Comparison of ENCODE assay signal across 28 cellular contexts in genomic region chr14:96844857-96845570, GRCh38. TPM values are rescaled to one million over a fixed set of nuclear protein-coding genes. Genes with fewer than 3 reads are reported as not detected.
DNase-seq lines count a peak whose midpoint lies in the region; ATAC-seq, FAIRE-seq and TF ChIP-seq lines count a peak whose summit lies in the region.
"Had no signal": no experiment of that assay in that cellular context is flagged by ENCODE, and none has a peak within 500 bp of the region (broad histone marks: within the 10 kb centered on the region; RNA-seq: fewer than 3 reads in every experiment).

No MANE protein-coding gene starts in this region.

- peak; percentile 40 to 47 for DNase-seq in NOMO-1 (lab: John Stamatoyannopoulos, UW; ENCODE audit: unreplicated experiment in 2 of 2)
- DNase-seq in GM12878 (ENCODE audit: low read depth, low spot score), result no peak
- no peak for DNase-seq in SW 1271 (lab: John Stamatoyannopoulos, UW)
- no peak for DNase-seq in activated T-helper 1 cell treated with anti-CD3 and anti-CD28 coated beads, Interleukin-12 subunit alpha, Interleukin-12 subunit beta, Interleukin-2, Interleukin-4 antibody, amounts not matched to agents 30 ng/mL and 10 ng/mL and 1 ng/mL, durations not matched to agents 14 hours and 24 hours and 36 hours (ENCODE audit: low spot score)
- DNase-seq: 8988T; CD4-positive, alpha-beta memory T cell; DMS153; GDM1; GM23248; MM.1S; NCI-H187; NCI-H2107; NCI-H2227 treated with DMSO at 0.1 percent for 48 hours; NCI-H510A treated with DMSO at 0.1 percent for 48 hours; NCI-H774; Right ventricle myocardium superior; SK-N-SH; T-cell had no signal

- TF ChIP-seq CTCF in GM12878 (IDR thresholded peaks at IDR 0.05 in 2 of 3, conservative IDR thresholded peaks at IDR 0.05 in 1 of 3; ENCODE audit: control insufficient read depth in 2 of 3, extremely low read depth in 1 of 3, insufficient read depth in 1 of 3, low read depth in 3 of 3, low read length in 3 of 3), result no peak

- H3K36me3 ChIP-seq in GM12878 (ENCODE audit: control insufficient read depth in 2 of 2, insufficient read depth in 2 of 2, low read length in 1 of 2), result peaks cover 6 to 14% of the 10 kb centered on the region in 2 experiments; a peak in 3 of 4 replicates

- no peak overlapping the region for H3K27ac ChIP-seq in GM12878 (ENCODE audit: control insufficient read depth, insufficient read depth)
- H3K27ac ChIP-seq: BLaER1, GM23248, HL-60 had no signal

- SMC1A ChIA-PET in GM12878 (lab: Charles Lee; ENCODE audit: uncharacterized antibody, unreplicated experiment), result interaction anchor here (0.9 kb wide), 1 partner anchor 27 kb away, joined by 4 read pairs; no protein-coding TSS in a partner anchor

- TF ChIP-seq POLR2A in GM12878 (IDR thresholded peaks at IDR 0.05; ENCODE audit: low read depth, low read length), result no peak

- BruUV-seq in GM12878 (replicated peaks; lab: Mats Ljungman, UMichigan), result no TSS peak

- no peaks in the 10 kb centered on the region for H3K9me3 Mint-ChIP-seq in activated T-helper 1 cell treated with anti-CD3 and anti-CD28 coated beads, Interleukin-12 subunit alpha, Interleukin-12 subunit beta, Interleukin-2, Interleukin-4 antibody, amounts not matched to agents 30 ng/mL and 10 ng/mL and 1 ng/mL, durations not matched to agents 14 hours and 24 hours and 36 hours
- H3K9me3 Mint-ChIP-seq: CD4-positive, alpha-beta memory T cell; IgD-negative memory B cell; T-cell had no signal

- H3K4me2 ChIP-seq in GM12878 (ENCODE audit: control insufficient read depth, insufficient read depth), result no peak overlapping the region
- H3K4me2 ChIP-seq: BLaER1, SK-N-SH had no signal

- TF ChIP-seq RAD21 in GM12878 (IDR thresholded peaks at IDR 0.05; ENCODE audit: insufficient read depth, low read depth, low read length), result no peak

- H3K4me3 ChIP-seq in GM12878, result no peak overlapping the region
- H3K4me3 ChIP-seq: BLaER1, GM23248, HAP-1 had no signal

- intact Hi-C loops in GM12878 (cut with micrococcal nuclease; ENCODE audit: unreplicated experiment), result no loop called here
- intact Hi-C loops in activated T-helper 1 cell treated with anti-CD3 and anti-CD28 coated beads, Interleukin-12 subunit alpha, Interleukin-12 subunit beta, Interleukin-2, Interleukin-4 antibody, amounts not matched to agents 30 ng/mL and 10 ng/mL and 1 ng/mL, durations not matched to agents 14 hours and 24 hours and 36 hours (cut with micrococcal nuclease), result no loop called here

- H3K4me3 Mint-ChIP-seq in activated T-helper 1 cell treated with anti-CD3 and anti-CD28 coated beads, Interleukin-12 subunit alpha, Interleukin-12 subunit beta, Interleukin-2, Interleukin-4 antibody, amounts not matched to agents 30 ng/mL and 10 ng/mL and 1 ng/mL, durations not matched to agents 14 hours and 24 hours and 36 hours, result no peak overlapping the region
- H3K4me3 Mint-ChIP-seq: CD4-positive, alpha-beta memory T cell; IgD-negative memory B cell; T-cell had no signal

- H3K27ac Mint-ChIP-seq in activated T-helper 1 cell treated with anti-CD3 and anti-CD28 coated beads, Interleukin-12 subunit alpha, Interleukin-12 subunit beta, Interleukin-2, Interleukin-4 antibody, amounts not matched to agents 30 ng/mL and 10 ng/mL and 1 ng/mL, durations not matched to agents 14 hours and 24 hours and 36 hours, result no peak overlapping the region
- H3K27ac Mint-ChIP-seq: IgD-negative memory B cell, T-cell had no signal

- FAIRE-seq in A204.1 (lab: Jason Lieb, UNC) (peak; percentile 41), GM12878 (lab: Jason Lieb, UNC) (no peak)
- FAIRE-seq: GM18507, RCC 7860 had no signal

- no peaks in the 10 kb centered on the region for H4K20me1 ChIP-seq in GM12878 (ENCODE audit: control insufficient read depth, insufficient read depth)
- H4K20me1 ChIP-seq: BLaER1 had no signal

- ATAC-seq in HG02885 (IDR thresholded peaks at IDR 0.05; ENCODE audit: poor library complexity, unreplicated experiment) (peak; percentile 39), GM12878 (no peak), GM21381 (IDR thresholded peaks at IDR 0.05; ENCODE audit: unreplicated experiment) (no peak), GM18861 (IDR thresholded peaks at IDR 0.05; ENCODE audit: unreplicated experiment) (no peak)
- ATAC-seq: T-cell had no signal

- CTCF ChIA-PET in GM12878 (lab: Yijun Ruan, JAX), result interaction anchor here (0.6 to 1.8 kb wide), 4 partner anchors 16 to 83 kb away, joined by 3 to 4 read pairs (median 4); no protein-coding TSS in a partner anchor

- POLR2A ChIA-PET in GM12878 (lab: Charles Lee), result interaction anchor here (1.0 kb wide), 1 partner anchor 44 kb away, joined by 3 read pairs; no protein-coding TSS in a partner anchor

- no peaks in the 10 kb centered on the region for H3K27me3 ChIP-seq in GM12878 (replicated peaks in 1 of 2; ENCODE audit: control insufficient read depth in 2 of 2, insufficient read depth in 2 of 2, low read length in 1 of 2)
- H3K27me3 ChIP-seq: BLaER1 had no signal

- RAD21 ChIA-PET in GM12878 (lab: Charles Lee; ENCODE audit: unreplicated experiment), result interaction anchor here (1.0 kb wide), 1 partner anchor 38 kb away, joined by 3 read pairs; no protein-coding TSS in a partner anchor

- WGBS in GM12878 (ENCODE audit: insufficient coverage, insufficient replicate concordance, low lambda C conversion rate, missing lambda C conversion rate), result 93% methylated on average over 1 of the region's 1 CpG

- H3K4me1 Mint-ChIP-seq in activated T-helper 1 cell treated with anti-CD3 and anti-CD28 coated beads, Interleukin-12 subunit alpha, Interleukin-12 subunit beta, Interleukin-2, Interleukin-4 antibody, amounts not matched to agents 30 ng/mL and 10 ng/mL and 1 ng/mL, durations not matched to agents 14 hours and 24 hours and 36 hours (ENCODE audit: low read depth), result peaks cover 4% of the 10 kb centered on the region

- H3K9ac ChIP-seq in GM12878 (ENCODE audit: control insufficient read depth, insufficient read depth, low read length), result no peak overlapping the region
- H3K9ac ChIP-seq: BLaER1, GM23248, SK-N-SH had no signal

- in situ Hi-C loops in GM12878 (cut with MboI), result no loop called here

- H3K79me2 ChIP-seq in GM12878 (ENCODE audit: control insufficient read depth, insufficient read depth, low read length), result no peaks in the 10 kb centered on the region; the same call in 1 of the 2 replicates

- H3K9me3 ChIP-seq in GM12878 (replicated peaks; ENCODE audit: control insufficient read depth, insufficient read depth, low read length), result no peaks in the 10 kb centered on the region
- H3K9me3 ChIP-seq: BLaER1, HAP-1, SK-N-SH had no signal

- no peak for TF ChIP-seq EP300 in GM12878 (IDR thresholded peaks at IDR 0.05; ENCODE audit: borderline replicate concordance in 1 of 2, control insufficient read depth in 1 of 2, low read depth in 2 of 2, low read length in 2 of 2)

- H3K4me1 ChIP-seq in GM12878 (ENCODE audit: control insufficient read depth, insufficient read depth, low read length), result peaks cover 3% of the 10 kb centered on the region; the same call in 1 of the 2 replicates
- H3K4me1 ChIP-seq: BLaER1, HAP-1 had no signal

- H3K27me3 Mint-ChIP-seq in activated T-helper 1 cell treated with anti-CD3 and anti-CD28 coated beads, Interleukin-12 subunit alpha, Interleukin-12 subunit beta, Interleukin-2, Interleukin-4 antibody, amounts not matched to agents 30 ng/mL and 10 ng/mL and 1 ng/mL, durations not matched to agents 14 hours and 24 hours and 36 hours (ENCODE audit: insufficient read depth), result no peaks in the 10 kb centered on the region
- H3K27me3 Mint-ChIP-seq: CD4-positive, alpha-beta memory T cell; IgD-negative memory B cell; T-cell had no signal

- H3K36me3 Mint-ChIP-seq in activated T-helper 1 cell treated with anti-CD3 and anti-CD28 coated beads, Interleukin-12 subunit alpha, Interleukin-12 subunit beta, Interleukin-2, Interleukin-4 antibody, amounts not matched to agents 30 ng/mL and 10 ng/mL and 1 ng/mL, durations not matched to agents 14 hours and 24 hours and 36 hours (ENCODE audit: low read depth), result peaks cover 28% of the 10 kb centered on the region

- H2AFZ ChIP-seq in GM12878 (ENCODE audit: control insufficient read depth, low read depth, low read length), result no peak overlapping the region
- H2AFZ ChIP-seq: GM23248 had no signal

TF ChIP-seq in GM12878, 131 proteins besides CTCF, POLR2A, EP300 and RAD21:
- TF ChIP-seq MEF2A (IDR thresholded peaks at IDR 0.05; ENCODE audit: insufficient read depth, low read depth, low read length) (peak; percentile 55; the same call in 1 of the 2 replicates), RUNX3 (IDR thresholded peaks at IDR 0.05; ENCODE audit: low read length) (0 out of 2 replicates have a peak, but pooled peaks have one; percentile 22), BRCA1 (IDR thresholded peaks at IDR 0.05; ENCODE audit: low read depth, low read length) (no peak)

RNA-seq across cellular contexts. Expression of gene VRK1, which starts 47.8 kb away (rescaled TPM):
- total RNA-seq in GM12878 (2013; cell fraction: nucleolus; rRNA removed), result 93.6 and 94.9 TPM in 2 replicates
- total RNA-seq in GM12878 (2014; rRNA removed) (51.8 and 59.9 TPM in 2 replicates), GM12878 (2014; rRNA removed; fragmentation: Illumina TruSeq; extraction: Trizol) (94.1 and 102 TPM in 2 replicates), GM12878 (2021) (58.0 and 63.0 TPM in 2 replicates)
- polyA plus RNA-seq in GM12878 (2011; ENCODE audit: low read depth), result 36.7 TPM
- polyA plus RNA-seq in GM12878 (2011; rRNA removed) (50.9 and 77.0 TPM in 2 replicates), GM12878 (2014; fragmentation: Illumina TruSeq; extraction: Trizol) (75.4 and 96.3 TPM in 2 replicates), GM12878 (2014; fragmentation: Nextera tagmentation; extraction: Ambion mirVana) (100 to 1,000 TPM; 127 to 137 TPM), GM12878 (2014; rRNA removed) (45.4 and 58.3 TPM in 2 replicates), GM12878 (2016; fragmentation: Nextera tagmentation; extraction: Ambion mirVana) (100 to 1,000 TPM; 101 to 115 TPM)
- polyA plus RNA-seq in GM12878 (2011; cell fraction: cytosol; rRNA removed), result 14.5 and 17.2 TPM in 2 replicates
- 25.5 and 31.0 TPM in 2 replicates for polyA plus RNA-seq in GM12878 (2011; cell fraction: nucleus; rRNA removed)
- polyA plus RNA-seq in GM12878 (2012), result 26.3 and 33.3 TPM in 2 replicates
- polyA minus RNA-seq in GM12878 (2011; rRNA and poly(A)+ RNA removed), result 28.2 and 51.3 TPM in 2 replicates
- polyA minus RNA-seq in GM12878 (2011; cell fraction: cytosol; rRNA and poly(A)+ RNA removed), result 20.7 and 21.9 TPM in 2 replicates
- polyA minus RNA-seq in GM12878 (2011; cell fraction: nucleus; rRNA and poly(A)+ RNA removed), result 24.8 and 35.8 TPM in 2 replicates
- total RNA-seq in activated T-helper 1 cell treated with anti-CD3 and anti-CD28 coated beads, Interleukin-12 subunit alpha, Interleukin-12 subunit beta, Interleukin-2, Interleukin-4 antibody, amounts not matched to agents 30 ng/mL and 10 ng/mL and 1 ng/mL, durations not matched to agents 14 hours and 24 hours and 36 hours, result 72.1 and 79.4 TPM in 2 replicates

Comparison
In these comparisons a context has a peak if more than half of its experiments do, and no peak if none do; other contexts are left out.
1. DNase-seq: peak in NOMO-1 (2 of 2); none in GM12878 (single experiment), SW 1271 (0 of 2) and activated T-helper 1 cell treated with anti-CD3 and anti-CD28 coated beads, Interleukin-12 subunit alpha, Interleukin-12 subunit beta, Interleukin-2, Interleukin-4 antibody, amounts not matched to agents 30 ng/mL and 10 ng/mL and 1 ng/mL, durations not matched to agents 14 hours and 24 hours and 36 hours (single experiment).